ENCODE assay signal across 8 cellular contexts in genomic region chr1:45584351-45585109, GRCh38. TPM values are rescaled to one million over a fixed set of nuclear protein-coding genes. Genes with fewer than 3 reads are reported as not detected.
A peak's percentile ranks its signal among the peaks of the same experiment; 100 is the strongest.
DNase-seq lines count a peak whose midpoint lies in the region; ATAC-seq and TF ChIP-seq lines count a peak whose summit lies in the region.

No MANE protein-coding gene starts in this region.

- peak overlapping the region; percentile 49 to 99 (median 95); a peak in 21 of 22 replicates for H3K27ac ChIP-seq in BLaER1 treated with 17β-estradiol and CSF1 and Interleukin-3, amounts not matched to agents 10 nM and 100 nM
- peak overlapping the region; percentile 98 for H3K27ac ChIP-seq in HUES6 (ENCODE audit: low read depth, low read length)
- peak overlapping the region; percentile 99 for H3K27ac ChIP-seq in endodermal cell (ENCODE audit: low read depth, low read length)
- peak overlapping the region; percentile 99 for H3K27ac ChIP-seq in mesodermal cell (ENCODE audit: low read depth, low read length, severe bottlenecking)

- H3K27me3 Mint-ChIP-seq in endodermal cell (ENCODE audit: insufficient read depth): no peaks in the 10 kb centered on the region

- H3K9me3 Mint-ChIP-seq in endodermal cell: no peaks in the 10 kb centered on the region

- peak overlapping the region; percentile 84 to 99 (median 96) for H3K4me3 ChIP-seq in BLaER1 treated with 17β-estradiol and CSF1 and Interleukin-3, amounts not matched to agents 10 nM and 100 nM
- peak overlapping the region; percentile 96 for H3K4me3 ChIP-seq in HUES6 (ENCODE audit: low read depth, low read length)
- H3K4me3 ChIP-seq in endodermal cell (ENCODE audit: low read length): peak overlapping the region; percentile 89
- peak overlapping the region; percentile 100 for H3K4me3 ChIP-seq in mesodermal cell (ENCODE audit: extremely low read depth, insufficient read depth, low read length, poor library complexity, severe bottlenecking)

- H3K4me2 ChIP-seq in BLaER1 treated with 17β-estradiol and CSF1 and Interleukin-3, amounts not matched to agents 10 nM and 100 nM: peak overlapping the region; percentile 84 to 100 (median 99)

- no peaks in the 10 kb centered on the region for H3K27me3 ChIP-seq in BLaER1 treated with 17β-estradiol and CSF1 and Interleukin-3, amounts not matched to agents 10 nM and 100 nM
- H3K27me3 ChIP-seq in HUES6 (ENCODE audit: control insufficient read depth, insufficient read depth, low read length): no peaks in the 10 kb centered on the region
- no peaks in the 10 kb centered on the region for H3K27me3 ChIP-seq in endodermal cell (ENCODE audit: control insufficient read depth, insufficient read depth, low read length, poor library complexity, severe bottlenecking)

- H3K36me3 Mint-ChIP-seq in endodermal cell (ENCODE audit: low read depth): peaks cover 18% of the 10 kb centered on the region

- H3K9ac ChIP-seq in BLaER1 treated with 17β-estradiol and CSF1 and Interleukin-3, amounts not matched to agents 10 nM and 100 nM: peak overlapping the region; percentile 80 to 99 (median 96)
- H3K9ac ChIP-seq in HUES6 (ENCODE audit: low read length): peak overlapping the region; percentile 94
- peak overlapping the region; percentile 97 for H3K9ac ChIP-seq in endodermal cell (ENCODE audit: extremely low read depth, low read length, poor library complexity, severe bottlenecking)

- no peaks in the 10 kb centered on the region; a peak in 1 of 22 replicates for H3K9me3 ChIP-seq in BLaER1 treated with 17β-estradiol and CSF1 and Interleukin-3, amounts not matched to agents 10 nM and 100 nM (replicated peaks in 1 of 11)
- no peaks in the 10 kb centered on the region for H3K9me3 ChIP-seq in HUES6 (ENCODE audit: control insufficient read depth, insufficient read depth, low read depth, low read length)
- no peaks in the 10 kb centered on the region for H3K9me3 ChIP-seq in endodermal cell (ENCODE audit: control insufficient read depth, low read length)
- H3K9me3 ChIP-seq in mesodermal cell (ENCODE audit: control insufficient read depth, low read length): no peaks in the 10 kb centered on the region

- peaks cover 0 to 37% (median 25%) of the 10 kb centered on the region in 11 experiments; a peak in 18 of 22 replicates for H3K36me3 ChIP-seq in BLaER1 treated with 17β-estradiol and CSF1 and Interleukin-3, amounts not matched to agents 10 nM and 100 nM
- H3K36me3 ChIP-seq in HUES6 (ENCODE audit: control insufficient read depth, insufficient read depth, low read length) (peaks cover 35% of the 10 kb centered on the region), endodermal cell (ENCODE audit: control insufficient read depth, insufficient read depth, low read length) (peaks cover 18% of the 10 kb centered on the region), mesodermal cell (ENCODE audit: control insufficient read depth, insufficient read depth, low read length) (peaks cover 24% of the 10 kb centered on the region)

- TF ChIP-seq CTCF in endodermal cell (conservative IDR thresholded peaks at IDR 0.05): peak; percentile 47

- peak overlapping the region; percentile 100 for H3K27ac Mint-ChIP-seq in endodermal cell

- WGBS in endodermal cell (ENCODE audit: insufficient coverage in 1 of 2, insufficient read length in 1 of 2), 2 experiments: 0% methylated on average over 18 to 59 of the region's 59 CpGs
- WGBS in mesodermal cell (ENCODE audit: insufficient coverage in 2 of 2), 2 experiments: 0% methylated on average over 23 to 47 of the region's 59 CpGs

- peaks cover 7% of the 10 kb centered on the region for H3K4me1 Mint-ChIP-seq in endodermal cell

- H3K4me3 Mint-ChIP-seq in endodermal cell: peak overlapping the region; percentile 99

- H3K4me1 ChIP-seq in BLaER1 treated with 17β-estradiol and CSF1 and Interleukin-3, amounts not matched to agents 10 nM and 100 nM: peaks cover 36 to 52% (median 48%) of the 10 kb centered on the region in 10 experiments
- H3K4me1 ChIP-seq in HUES6 (ENCODE audit: control insufficient read depth, insufficient read depth, low read length) (peaks cover 8% of the 10 kb centered on the region; the same call in 1 of the 2 replicates), endodermal cell (ENCODE audit: control insufficient read depth, insufficient read depth, low read length) (no peaks in the 10 kb centered on the region), mesodermal cell (ENCODE audit: control insufficient read depth, insufficient read depth, low read length, poor library complexity, severe bottlenecking) (no peaks in the 10 kb centered on the region)

- peak; percentile 26 for ATAC-seq in GM19467 (IDR thresholded peaks at IDR 0.05; ENCODE audit: unreplicated experiment)

- peaks cover 34 to 55% (median 49%) of the 10 kb centered on the region in 11 experiments for H4K20me1 ChIP-seq in BLaER1 treated with 17β-estradiol and CSF1 and Interleukin-3, amounts not matched to agents 10 nM and 100 nM

- DNase-seq in NOMO-1 treated with dmso at 0.1 percent for 144 hours (lab: John Stamatoyannopoulos, UW; ENCODE audit: unreplicated experiment): peak; percentile 60
- peak; percentile 58 for DNase-seq in activated CD8-positive, alpha-beta memory T cell treated with anti-CD3 and anti-CD28 coated beads, Interleukin-2, amount 50 U/mL, for 1 hour (ENCODE audit: extremely low read depth)
- peak; percentile 97 for DNase-seq in endodermal cell
- peak; percentile 74 for DNase-seq in stimulated activated CD8-positive, alpha-beta memory T cell treated with anti-CD3 and anti-CD28 coated beads, Interleukin-15, amount 100 ng/mL, for 1 hour (ENCODE audit: low read depth)

RNA-seq across cellular contexts. Expression of gene NASP, which starts 0.7 kb away (rescaled TPM):
- total RNA-seq in endodermal cell: 100 to 1,000 TPM; 368 to 385 TPM
- polyA plus RNA-seq in endodermal cell (2013, experiment 1 of 2): 403 TPM
- polyA plus RNA-seq in endodermal cell (2013, experiment 2 of 2): 368 TPM
- polyA plus RNA-seq in mesodermal cell (2013, experiment 1 of 2): 219 TPM
- 255 TPM for polyA plus RNA-seq in mesodermal cell (2013, experiment 2 of 2)

RNA-seq across cellular contexts. Expression of gene AKR1A1, which starts 33.9 kb away (rescaled TPM):
- total RNA-seq in endodermal cell: 100 to 1,000 TPM; 200 to 239 TPM
- 176 TPM for polyA plus RNA-seq in endodermal cell (2013, experiment 1 of 2)
- polyA plus RNA-seq in endodermal cell (2013, experiment 2 of 2): 157 TPM
- 124 TPM for polyA plus RNA-seq in mesodermal cell (2013, experiment 1 of 2)
- polyA plus RNA-seq in mesodermal cell (2013, experiment 2 of 2): 118 TPM

RNA-seq across cellular contexts. Expression of gene CCDC17, which starts 39.3 kb away (rescaled TPM):
- 1 to 10 TPM; 2.5 to 5.1 TPM for total RNA-seq in endodermal cell
- 1.2 TPM for polyA plus RNA-seq in endodermal cell (2013, experiment 1 of 2)
- 1.2 TPM for polyA plus RNA-seq in endodermal cell (2013, experiment 2 of 2)
- 2.2 TPM for polyA plus RNA-seq in mesodermal cell (2013, experiment 1 of 2)
- polyA plus RNA-seq in mesodermal cell (2013, experiment 2 of 2): 1.6 TPM

Comparison
In these comparisons a context has a peak if more than half of its experiments do, and no peak if none do; other contexts are left out.
1. Peak in every context shown above with its lines: DNase-seq, ATAC-seq, H3K4me3 ChIP-seq and H3K27ac ChIP-seq.